8 cellular contexts compared by ENCODE assay signal in the genomic region with DNA sequence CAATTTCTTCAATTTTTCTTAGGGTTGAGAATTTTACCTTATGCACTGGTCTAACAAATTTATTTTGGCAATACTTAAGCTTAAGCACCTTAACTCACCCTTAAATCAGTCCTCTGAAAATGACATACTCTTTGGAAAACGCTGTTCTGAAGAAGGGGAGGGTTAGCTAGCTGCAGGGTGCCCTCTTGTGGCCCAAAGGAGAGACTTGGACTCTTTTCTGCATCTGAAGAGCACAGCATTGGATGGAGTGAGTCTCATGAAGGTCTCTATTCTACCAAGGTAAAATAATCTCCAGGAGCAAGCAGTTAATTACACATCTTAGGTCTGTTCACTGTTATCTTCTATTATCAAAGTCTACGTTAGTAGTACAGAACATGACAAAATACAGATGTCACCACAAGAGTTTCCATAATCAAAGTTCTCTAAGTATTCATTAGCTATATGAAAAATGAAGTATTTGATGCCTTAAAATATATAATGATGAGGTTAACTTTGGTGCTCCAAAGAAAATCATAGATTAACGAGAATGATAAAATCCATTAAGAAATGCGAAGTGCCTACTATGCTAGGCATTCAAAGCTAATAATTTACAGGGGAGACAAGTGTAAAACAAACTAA. TPM values are rescaled to one million over a fixed set of nuclear protein-coding genes. Genes with fewer than 3 reads are reported as not detected.
DNase-seq lines count a peak whose midpoint lies in the region; ATAC-seq and TF ChIP-seq lines count a peak whose summit lies in the region.

No MANE protein-coding gene starts in this region.

- peak; percentile 46 for DNase-seq in NCI-H2107 treated with DMSO at 0.1 percent for 48 hours (lab: John Stamatoyannopoulos, UW; ENCODE audit: unreplicated experiment)
- no peak for DNase-seq in NCI-H2107 (lab: John Stamatoyannopoulos, UW)
- DNase-seq in NCI-H146 (lab: John Stamatoyannopoulos, UW): peak; percentile 37
- DNase-seq in activated B cell treated with CpG ODN at 0.5 μM for 24 hours: no peak
- peak in 2 of 3 donors; percentile 16 to 17 for DNase-seq in effector memory CD4-positive, alpha-beta T cell
- no peak for DNase-seq in mesothelial cell of epicardium (ENCODE audit: low spot score in 2 of 2, unreplicated experiment in 2 of 2)
- peak; percentile 63 to 72 for DNase-seq in thyroid gland

- peak; percentile 66 for ATAC-seq in activated B cell treated with CpG ODN at 0.5 μM for 24 hours (ENCODE audit: low read depth)

- H3K9me3 ChIP-seq in HEK293 (ENCODE audit: control insufficient read depth, insufficient read depth, low read depth, low read length) (no peaks in the 10 kb centered on the region), thyroid gland (no peaks in the 10 kb centered on the region)
- H3K9me3 ChIP-seq in effector memory CD4-positive, alpha-beta T cell (ENCODE audit: control insufficient read depth, low read length): peaks cover 5% of the 10 kb centered on the region

- H3K36me3 ChIP-seq in HEK293 (ENCODE audit: control insufficient read depth in 2 of 2, insufficient read depth in 1 of 2, low read length in 2 of 2) (peaks cover 38 to 42% of the 10 kb centered on the region in 2 experiments), thyroid gland (peaks cover 0 to 5% of the 10 kb centered on the region in 2 donors)
- peaks cover 39% of the 10 kb centered on the region for H3K36me3 ChIP-seq in effector memory CD4-positive, alpha-beta T cell (ENCODE audit: control insufficient read depth, insufficient read depth, low read length)

- 68 to 71% methylated on average over 4 of the region's 4 CpGs for WGBS in thyroid gland, 2 donors

- H3K9me3 Mint-ChIP-seq in activated B cell treated with CpG ODN at 0.5 μM for 24 hours (peaks cover 3% of the 10 kb centered on the region), mesothelial cell of epicardium (peaks cover 13% of the 10 kb centered on the region)

- no peak overlapping the region for H3K4me3 ChIP-seq in HEK293 (ENCODE audit: low read depth, low read length)
- no peak overlapping the region for H3K4me3 ChIP-seq in effector memory CD4-positive, alpha-beta T cell (ENCODE audit: insufficient read depth, low read depth, low read length, poor library complexity, severe bottlenecking)
- H3K4me3 ChIP-seq in thyroid gland (replicated peaks in 1 of 3): no peak overlapping the region

- TF ChIP-seq CTCF in HEK293 (tag by site-specific recombination; IDR thresholded peaks at IDR 0.05) (peak; percentile 40; the same call in 1 of the 2 replicates), activated B cell treated with CpG ODN at 0.5 μM for 24 hours (IDR thresholded peaks at IDR 0.05) (peak; percentile 25), mesothelial cell of epicardium (IDR thresholded peaks at IDR 0.05; ENCODE audit: unreplicated experiment) (peak; percentile 41), thyroid gland (IDR thresholded peaks at IDR 0.05) (peak; percentile 50 to 72 (median 62))

- peak overlapping the region; percentile 19 for H3K27ac Mint-ChIP-seq in activated B cell treated with CpG ODN at 0.5 μM for 24 hours
- H3K27ac Mint-ChIP-seq in mesothelial cell of epicardium: no peak overlapping the region

- no peak overlapping the region for H3K27ac ChIP-seq in HEK293 (ENCODE audit: extremely low read depth, low read depth, low read length)
- no peak overlapping the region for H3K27ac ChIP-seq in effector memory CD4-positive, alpha-beta T cell (ENCODE audit: insufficient read depth, low read length, poor library complexity, severe bottlenecking)
- H3K27ac ChIP-seq in thyroid gland: peak overlapping the region in 2 of 3 donors; percentile 17 to 63

- no peak for TF ChIP-seq POLR2A in thyroid gland (IDR thresholded peaks at IDR 0.05)

- POLR2A ChIA-PET in HEK293 (lab: Yijun Ruan, JAX): interaction anchor here (0.6 to 1.1 kb wide), 3 partner anchors 10 to 289 kb away, joined by 3 to 5 read pairs (median 3); no protein-coding TSS in a partner anchor
- POLR2A ChIA-PET in activated B cell treated with CpG ODN at 0.5 μM for 24 hours (lab: Charles Lee): no interaction called here

- H3K36me3 Mint-ChIP-seq in activated B cell treated with CpG ODN at 0.5 μM for 24 hours (ENCODE audit: low read depth): peaks cover 68% of the 10 kb centered on the region
- H3K36me3 Mint-ChIP-seq in mesothelial cell of epicardium: peaks cover 52% of the 10 kb centered on the region

- H3K4me1 ChIP-seq in HEK293 (ENCODE audit: control insufficient read depth, insufficient read depth, low read length): peaks cover 5% of the 10 kb centered on the region; the same call in 1 of the 2 replicates
- peaks cover 3% of the 10 kb centered on the region for H3K4me1 ChIP-seq in effector memory CD4-positive, alpha-beta T cell (ENCODE audit: control insufficient read depth, insufficient read depth, low read length, poor library complexity, severe bottlenecking)
- peaks cover 25 to 30% of the 10 kb centered on the region in 2 donors for H3K4me1 ChIP-seq in thyroid gland

- H3K27me3 Mint-ChIP-seq in activated B cell treated with CpG ODN at 0.5 μM for 24 hours: no peaks in the 10 kb centered on the region
- H3K27me3 Mint-ChIP-seq in mesothelial cell of epicardium (ENCODE audit: low read depth): no peaks in the 10 kb centered on the region

- H3K4me1 Mint-ChIP-seq in activated B cell treated with CpG ODN at 0.5 μM for 24 hours: peaks cover 63% of the 10 kb centered on the region
- peaks cover 24% of the 10 kb centered on the region for H3K4me1 Mint-ChIP-seq in mesothelial cell of epicardium

- no peaks in the 10 kb centered on the region for H3K27me3 ChIP-seq in effector memory CD4-positive, alpha-beta T cell (replicated peaks; ENCODE audit: control insufficient read depth, insufficient read depth, low read length, poor library complexity, severe bottlenecking)
- H3K27me3 ChIP-seq in thyroid gland: no peaks in the 10 kb centered on the region

- intact Hi-C loops in activated B cell treated with CpG ODN at 0.5 μM for 24 hours (cut with micrococcal nuclease) (loop anchor here (1.0 kb wide), 2 partner anchors 24 to 316 kb away; partner anchors contain the start of gene PUM2), thyroid gland (cut with DNase I) (no loop called here)

- no peak overlapping the region for H3K4me3 Mint-ChIP-seq in activated B cell treated with CpG ODN at 0.5 μM for 24 hours
- no peak overlapping the region for H3K4me3 Mint-ChIP-seq in mesothelial cell of epicardium

- CTCF ChIA-PET in HEK293 (lab: Yijun Ruan, JAX): interaction anchor here (0.6 to 4.7 kb wide), 44 partner anchors 8 to 325 kb away, joined by 3 to 50 read pairs (median 4); partner anchors contain the start of genes HS1BP3 and SDC1
- CTCF ChIA-PET in activated B cell treated with CpG ODN at 0.5 μM for 24 hours (lab: Charles Lee): interaction anchor here (0.7 to 2.8 kb wide), 18 partner anchors 9 to 323 kb away, joined by 3 to 15 read pairs (median 4); partner anchors contain the start of gene RHOB

TF ChIP-seq in HEK293, 187 proteins besides CTCF, POLR2A, EP300 and RAD21:
- TF ChIP-seq ZSCAN30 (tag by site-specific recombination; IDR thresholded peaks at IDR 0.05): peak; percentile 80; the same call in 1 of the 2 replicates
- TF ChIP-seq ZBTB17 (tag by site-specific recombination; IDR thresholded peaks at IDR 0.05): peak; percentile 48
- peak; percentile 77 for TF ChIP-seq ZNF654 (tag by site-specific recombination; IDR thresholded peaks at IDR 0.05; ENCODE audit: low read depth)
- TF ChIP-seq KLF8 (tag by site-specific recombination; IDR thresholded peaks at IDR 0.05): no peak
- peak; percentile 20; the same call in 1 of the 2 replicates for TF ChIP-seq TRIM28 (IDR thresholded peaks at IDR 0.05; ENCODE audit: borderline replicate concordance, low read length)
- no peak for TF ChIP-seq ZNF76 (tag by site-specific recombination; IDR thresholded peaks at IDR 0.05; ENCODE audit: borderline replicate concordance, low read depth)
- peak; percentile 41 for TF ChIP-seq ZNF366 (tag by site-specific recombination; conservative IDR thresholded peaks at IDR 0.05)
- TF ChIP-seq ZNF621 (tag by site-specific recombination; IDR thresholded peaks at IDR 0.05): no peak
- peak; percentile 97 for TF ChIP-seq SP7 (tag by site-specific recombination; IDR thresholded peaks at IDR 0.05)
- TF ChIP-seq KLF10 (tag by site-specific recombination; IDR thresholded peaks at IDR 0.05): 0 out of 2 replicates have a peak, but pooled peaks have one; percentile 20
- no peak for TF ChIP-seq ZNF311 (tag by site-specific recombination; IDR thresholded peaks at IDR 0.05; ENCODE audit: borderline replicate concordance)

RNA-seq across cellular contexts. Expression of gene PUM2, which starts 24.4 kb away (rescaled TPM):
- total RNA-seq in activated B cell treated with CpG ODN at 0.5 μM for 24 hours (94.9 and 110 TPM in 2 replicates), mesothelial cell of epicardium (113 to 122 TPM (median 120 TPM) in 3 replicates), thyroid gland (100 to 1,000 TPM in 1 of 4 donors, 10 to 100 TPM in 3; 87.5 to 102 (median 91.8) TPM)

Comparison
In these comparisons a context has a peak if more than half of its experiments do, and no peak if none do; other contexts are left out.
1. DNase-seq: peak in NCI-H2107 treated with DMSO at 0.1 percent for 48 hours (single experiment), NCI-H146 (single experiment), effector memory CD4-positive, alpha-beta T cell (2 of 3) and thyroid gland (2 of 2); none in NCI-H2107 (single experiment), activated B cell treated with CpG ODN at 0.5 μM for 24 hours (single experiment) and mesothelial cell of epicardium (0 of 2).
2. H3K27ac ChIP-seq: peak in thyroid gland (2 of 3); none in HEK293 (single experiment) and effector memory CD4-positive, alpha-beta T cell (single experiment).
3. Peak in every context shown above with its lines, with median percentiles within 50 percentile points of each other: CTCF ChIP-seq.